17 cellular contexts compared by ENCODE assay signal in genomic region chr20:37907330-37907676, GRCh38. TPM values are rescaled to one million over a fixed set of nuclear protein-coding genes. Genes with fewer than 3 reads are reported as not detected.
DNase-seq lines count a peak whose midpoint lies in the region; ATAC-seq and TF ChIP-seq lines count a peak whose summit lies in the region.
"Had no signal": no experiment of that assay in that cellular context is flagged by ENCODE, and none has a peak within 500 bp of the region (broad histone marks: within the 10 kb centered on the region; RNA-seq: fewer than 3 reads in every experiment).

No MANE protein-coding gene starts in this region.

- no peaks in the 10 kb centered on the region; the same call in 2 of the 3 replicates for H3K9me3 Mint-ChIP-seq in GM23338
- peaks cover 0 to under 1% of the 10 kb centered on the region in 2 experiments; a peak in 1 of 5 replicates for H3K9me3 Mint-ChIP-seq in H9
- no peaks in the 10 kb centered on the region for H3K9me3 Mint-ChIP-seq in nephron
- H3K9me3 Mint-ChIP-seq: activated B cell treated with CpG ODN at 0.5 μM for 24 hours; stimulated activated effector memory CD8-positive, alpha-beta T cell treated with anti-CD3 and anti-CD28 coated beads, Interleukin-12 subunit alpha, Interleukin-12 subunit beta, amount 100 ng/mL, for 72 hours had no signal

- CTCF ChIA-PET in SK-N-SH (lab: Yijun Ruan, JAX) (interaction anchor here (0.7 to 3.9 kb wide), 5 partner anchors 80 to 343 kb away, joined by 4 to 33 read pairs (median 11); no protein-coding TSS in a partner anchor), OCI-LY7 (lab: Charles Lee; ENCODE audit: unreplicated experiment) (no interaction called here)

- H2BK12ac ChIP-seq in H9 (ENCODE audit: insufficient read length, low read depth, low read length): no peak overlapping the region

- H4K20me1 ChIP-seq in GM23338 (replicated peaks; ENCODE audit: insufficient read depth) (no peaks in the 10 kb centered on the region), H9 (ENCODE audit: control insufficient read depth, insufficient read depth, insufficient read length) (no peaks in the 10 kb centered on the region), SK-N-SH (ENCODE audit: insufficient read depth) (no peaks in the 10 kb centered on the region), OCI-LY7 (ENCODE audit: insufficient read depth, low read length) (no peaks in the 10 kb centered on the region)

- H3K36me3 ChIP-seq in GM23338 (ENCODE audit: insufficient read depth): no peaks in the 10 kb centered on the region
- H3K36me3 ChIP-seq in SK-N-SH (replicated peaks in 1 of 2; ENCODE audit: control insufficient read depth in 1 of 2, insufficient read depth in 2 of 2, low read length in 1 of 2): no peaks in the 10 kb centered on the region
- no peaks in the 10 kb centered on the region for H3K36me3 ChIP-seq in OCI-LY7 (ENCODE audit: insufficient read depth, low read length)
- no peaks in the 10 kb centered on the region for H3K36me3 ChIP-seq in SJCRH30
- H3K36me3 ChIP-seq: upper lobe of right lung had no signal

- no TSS peak for BruUV-seq in OCI-LY7 (replicated peaks; lab: Mats Ljungman, UMichigan)

- no peak overlapping the region for H3K4me3 Mint-ChIP-seq in GM23338
- H3K4me3 Mint-ChIP-seq in H9: peak overlapping the region in 1 of 2 experiments; percentile 62; a peak in 1 of 5 replicates
- peak overlapping the region; percentile 12 to 54 (median 13) for H3K4me3 Mint-ChIP-seq in nephron
- H3K4me3 Mint-ChIP-seq: activated B cell treated with CpG ODN at 0.5 μM for 24 hours; CD4-positive, CD25-positive, alpha-beta regulatory T cell; stimulated activated effector memory CD8-positive, alpha-beta T cell treated with anti-CD3 and anti-CD28 coated beads, Interleukin-12 subunit alpha, Interleukin-12 subunit beta, amount 100 ng/mL, for 72 hours had no signal

- H3K27me3 Mint-ChIP-seq in GM23338 (ENCODE audit: insufficient read depth, low read depth, poor library complexity) (peaks cover 24% of the 10 kb centered on the region), H9 (ENCODE audit: low read depth) (peaks cover 30% of the 10 kb centered on the region), nephron (ENCODE audit: low read depth) (peaks cover 51% of the 10 kb centered on the region)

- H3K79me1 ChIP-seq in H9 (ENCODE audit: insufficient read depth, low read depth, low read length, poor library complexity, severe bottlenecking): no peaks in the 10 kb centered on the region

- TF ChIP-seq EP300 in SK-N-SH (IDR thresholded peaks at IDR 0.05; ENCODE audit: borderline replicate concordance in 1 of 2, low read depth in 1 of 2, low read length in 1 of 2): no peak

- no peak overlapping the region for H3K56ac ChIP-seq in H9 (ENCODE audit: insufficient read length, low read depth, low read length)

- H3K9me2 ChIP-seq in GM23338 (ENCODE audit: insufficient read depth) (no peaks in the 10 kb centered on the region), SK-N-SH (no peaks in the 10 kb centered on the region), OCI-LY7 (ENCODE audit: insufficient read depth, low read length) (no peaks in the 10 kb centered on the region)

- H3K27ac ChIP-seq in GM23338 (ENCODE audit: low read depth) (no peak overlapping the region), H9 (ENCODE audit: insufficient read length, low read depth, low read length) (no peak overlapping the region), SK-N-SH (ENCODE audit: low read depth in 2 of 2, low read length in 1 of 2) (peak overlapping the region; percentile 1 to 52; a peak in 2 of 4 replicates), OCI-LY7 (ENCODE audit: low read depth, low read length, poor library complexity, severe bottlenecking) (no peak overlapping the region), SJCRH30 (no peak overlapping the region)
- H3K27ac ChIP-seq: upper lobe of right lung had no signal

- H3K4ac ChIP-seq in H9 (ENCODE audit: low read depth, low read length): no peak overlapping the region

- H2AFZ ChIP-seq in GM23338 (no peak overlapping the region), H9 (ENCODE audit: low read length) (no peak overlapping the region), SK-N-SH (ENCODE audit: low read depth) (no peak overlapping the region), OCI-LY7 (ENCODE audit: low read length) (no peak overlapping the region)

- TF ChIP-seq CTCF in GM23338 (conservative IDR thresholded peaks at IDR 0.05; ENCODE audit: low read depth in 2 of 2) (no peak), H9 (conservative IDR thresholded peaks at IDR 0.05) (no peak), SK-N-SH (IDR thresholded peaks at IDR 0.05) (no peak), nephron (IDR thresholded peaks at IDR 0.05; ENCODE audit: unreplicated experiment in 3 of 3) (no peak), lower leg skin (IDR thresholded peaks at IDR 0.05) (no peak), OCI-LY7 (conservative IDR thresholded peaks at IDR 0.05; ENCODE audit: low read length) (no peak)

- H3K79me2 ChIP-seq in GM23338 (replicated peaks; ENCODE audit: insufficient read depth) (no peaks in the 10 kb centered on the region), H9 (ENCODE audit: insufficient read depth, low read length) (no peaks in the 10 kb centered on the region), SK-N-SH (ENCODE audit: insufficient read depth) (no peaks in the 10 kb centered on the region), OCI-LY7 (ENCODE audit: insufficient read depth, low read depth, low read length) (no peaks in the 10 kb centered on the region)

- no peak overlapping the region for H2AK5ac ChIP-seq in H9 (ENCODE audit: insufficient read length, low read length)

- H3K27me3 ChIP-seq in GM23338 (ENCODE audit: insufficient read depth) (peaks cover 10% of the 10 kb centered on the region), H9 (ENCODE audit: insufficient read depth, low read length) (no peaks in the 10 kb centered on the region), SK-N-SH (ENCODE audit: insufficient read depth) (peaks cover 4% of the 10 kb centered on the region; the same call in 1 of the 2 replicates), SJCRH30 (peaks cover 4% of the 10 kb centered on the region; the same call in 1 of the 2 replicates)

- intact Hi-C loops in lower leg skin (cut with DNase I; ENCODE audit: low total_unique reads): no loop called here
- intact Hi-C loops in OCI-LY7 (cut with micrococcal nuclease; ENCODE audit: unreplicated experiment): no loop called here

- no peak overlapping the region for H2BK5ac ChIP-seq in H9 (ENCODE audit: insufficient read length, low read length)

- H3K9me3 ChIP-seq in H9 (ENCODE audit: control insufficient read depth, low read depth, low read length) (no peaks in the 10 kb centered on the region), SK-N-SH (no peaks in the 10 kb centered on the region), OCI-LY7 (ENCODE audit: low read length) (no peaks in the 10 kb centered on the region), SJCRH30 (replicated peaks) (no peaks in the 10 kb centered on the region)
- H3K9me3 ChIP-seq: upper lobe of right lung had no signal

- no peaks in the 10 kb centered on the region for H3F3A ChIP-seq in GM23338 (replicated peaks; ENCODE audit: low read depth)
- no peaks in the 10 kb centered on the region for H3F3A ChIP-seq in SK-N-SH (replicated peaks; ENCODE audit: insufficient read depth)

- H4K91ac ChIP-seq in H9 (ENCODE audit: insufficient read length, low read depth, low read length): no peak overlapping the region

- POLR2A ChIA-PET in SK-N-SH (lab: Yijun Ruan, JAX) (no interaction called here), OCI-LY7 (lab: Charles Lee) (no interaction called here)

- peaks cover 3% of the 10 kb centered on the region for H3K23me2 ChIP-seq in H9 (ENCODE audit: insufficient read length, low read depth, low read length, poor library complexity, severe bottlenecking)

- TF ChIP-seq POLR2A in lower leg skin (IDR thresholded peaks at IDR 0.05): no peak

- H3K18ac ChIP-seq in H9 (ENCODE audit: insufficient read length, low read depth, low read length): no peak overlapping the region

- H2BK120ac ChIP-seq in H9 (ENCODE audit: low read depth, low read length, poor library complexity, severe bottlenecking): no peak overlapping the region

- H3K9ac ChIP-seq in H9 (ENCODE audit: extremely low read depth, insufficient read length, low read length) (no peak overlapping the region), SK-N-SH (no peak overlapping the region)

- H3K4me2 ChIP-seq in GM23338 (peak overlapping the region; percentile 66), H9 (ENCODE audit: insufficient read depth, insufficient read length, low read length) (no peak overlapping the region), SK-N-SH (peak overlapping the region; percentile 56; the same call in 1 of the 2 replicates), OCI-LY7 (ENCODE audit: low read length) (no peak overlapping the region)

- ATAC-seq in GM23338: no peak
- ATAC-seq in GM21390 (IDR thresholded peaks at IDR 0.05; ENCODE audit: unreplicated experiment): no peak
- ATAC-seq: stimulated activated effector memory CD8-positive, alpha-beta T cell treated with anti-CD3 and anti-CD28 coated beads, Interleukin-12 subunit alpha, Interleukin-12 subunit beta, amount 100 ng/mL, for 72 hours; upper lobe of right lung had no signal

- no peak for TF ChIP-seq RAD21 in SK-N-SH (IDR thresholded peaks at IDR 0.05; ENCODE audit: low read length)

- H4K8ac ChIP-seq in H9 (replicated peaks; ENCODE audit: insufficient read length, low read depth, low read length): no peak overlapping the region

- no peak overlapping the region for H4K5ac ChIP-seq in H9 (ENCODE audit: insufficient read length, low read depth, low read length)

- no peak overlapping the region for H2BK20ac ChIP-seq in H9 (ENCODE audit: low read depth, low read length, poor library complexity, severe bottlenecking)

- no peak overlapping the region for H3K4me3 ChIP-seq in GM23338
- no peak overlapping the region for H3K4me3 ChIP-seq in SK-N-SH (ENCODE audit: low read depth in 2 of 2, low read length in 1 of 2)
- H3K4me3 ChIP-seq in lower leg skin (ENCODE audit: low read depth, poor library complexity, severe bottlenecking): no peak overlapping the region
- no peak overlapping the region for H3K4me3 ChIP-seq in OCI-LY7 (ENCODE audit: low read depth, low read length, poor library complexity, severe bottlenecking)
- H3K4me3 ChIP-seq in SJCRH30: no peak overlapping the region
- H3K4me3 ChIP-seq: upper lobe of right lung had no signal

- H3K4me1 Mint-ChIP-seq in GM23338: peaks cover 58% of the 10 kb centered on the region
- peaks cover 50 to 61% of the 10 kb centered on the region in 2 experiments for H3K4me1 Mint-ChIP-seq in H9
- peaks cover 65% of the 10 kb centered on the region for H3K4me1 Mint-ChIP-seq in nephron

- DNase-seq in GM23338 (ENCODE audit: low spot score) (no peak), H9 (no peak), SK-N-SH (no peak), lower leg skin (ENCODE audit: low spot score in 2 of 2) (no peak), OCI-LY7 (ENCODE audit: low spot score) (no peak), SJCRH30 (no peak)
- DNase-seq: activated B cell treated with CpG ODN at 0.5 μM for 24 hours; activated naive CD4-positive, alpha-beta T cell treated with anti-CD3 and anti-CD28 coated beads, Interleukin-2, amount 50 U/mL, for 16 hours; CD4-positive, CD25-positive, alpha-beta regulatory T cell; KG1; NCI-H1694 treated with DMSO at 0.1 percent for 48 hours; NCI-H510A; stimulated activated CD4-positive, alpha-beta T cell treated with anti-CD3 and anti-CD28 coated beads, Interleukin-2, amount 100 ng/mL, for 48 hours; upper lobe of right lung had no signal

- H3T11ph ChIP-seq in H9 (ENCODE audit: low read length): no peak overlapping the region

- no peaks in the 10 kb centered on the region for H3K36me3 Mint-ChIP-seq in GM23338 (ENCODE audit: low read depth)
- no peaks in the 10 kb centered on the region; a peak in 1 of 7 replicates for H3K36me3 Mint-ChIP-seq in H9 (ENCODE audit: insufficient read depth in 1 of 3, low read depth in 3 of 3)
- H3K36me3 Mint-ChIP-seq in nephron (ENCODE audit: low read depth): no peaks in the 10 kb centered on the region
- H3K36me3 Mint-ChIP-seq: CD4-positive, CD25-positive, alpha-beta regulatory T cell; stimulated activated effector memory CD8-positive, alpha-beta T cell treated with anti-CD3 and anti-CD28 coated beads, Interleukin-12 subunit alpha, Interleukin-12 subunit beta, amount 100 ng/mL, for 72 hours had no signal

- H3K27ac Mint-ChIP-seq in GM23338 (no peak overlapping the region), H9 (peak overlapping the region; percentile 34 to 37 (median 34); a peak in 4 of 7 replicates), nephron (peak overlapping the region in 2 of 3 experiments; percentile 61 to 66)
- H3K27ac Mint-ChIP-seq: activated B cell treated with CpG ODN at 0.5 μM for 24 hours; CD4-positive, CD25-positive, alpha-beta regulatory T cell; stimulated activated effector memory CD8-positive, alpha-beta T cell treated with anti-CD3 and anti-CD28 coated beads, Interleukin-12 subunit alpha, Interleukin-12 subunit beta, amount 100 ng/mL, for 72 hours had no signal

- no peak overlapping the region for H3K14ac ChIP-seq in H9 (ENCODE audit: insufficient read depth, low read length)

- peaks cover 19% of the 10 kb centered on the region for H3K4me1 ChIP-seq in GM23338 (ENCODE audit: insufficient read depth)
- H3K4me1 ChIP-seq in H9 (ENCODE audit: insufficient read depth, low read length): peaks cover 8% of the 10 kb centered on the region; the same call in 1 of the 2 replicates
- H3K4me1 ChIP-seq in SK-N-SH (ENCODE audit: control insufficient read depth in 1 of 2, insufficient read depth in 2 of 2, low read depth in 1 of 2, low read length in 1 of 2): peaks cover 14 to 43% of the 10 kb centered on the region in 2 experiments; a peak in 2 of 4 replicates
- no peaks in the 10 kb centered on the region for H3K4me1 ChIP-seq in OCI-LY7 (ENCODE audit: insufficient read depth, low read length, poor library complexity, severe bottlenecking)
- H3K4me1 ChIP-seq in SJCRH30: peaks cover 17% of the 10 kb centered on the region

- no peak overlapping the region for H2BK15ac ChIP-seq in H9 (ENCODE audit: low read depth, low read length)

- no CpG with 5 or more reads among the region's 3 CpGs for WGBS in H9 (ENCODE audit: extremely low coverage, insufficient read length, low lambda C conversion rate)
- 55% methylated on average over 3 of the region's 3 CpGs for WGBS in SK-N-SH (ENCODE audit: low lambda C conversion rate)
- 48 to 84% methylated on average over 3 of the region's 3 CpGs for WGBS in lower leg skin, 2 donors

- no peak overlapping the region for H3K23ac ChIP-seq in H9 (ENCODE audit: insufficient read length, low read depth, low read length)

RNA-seq across cellular contexts. Expression of gene VSTM2L, which starts 4.4 kb away (rescaled TPM):
- total RNA-seq in GM23338 (2014; rRNA removed; shearing (Covaris generic)): 0.43 and 1.9 TPM in 2 replicates
- polyA plus RNA-seq in GM23338 (2016; fragmentation: Nextera tagmentation; extraction: Ambion mirVana): 0.54 and 0.60 TPM in 2 replicates
- total RNA-seq in H9 (2021): 2.1 and 2.2 TPM in 2 replicates
- polyA plus RNA-seq in SK-N-SH (2012; rRNA removed): 4.8 and 5.1 TPM in 2 replicates
- polyA plus RNA-seq in SK-N-SH (2012; cell fraction: cytosol; rRNA removed): 3.4 and 5.6 TPM in 2 replicates
- 3.8 and 5.2 TPM in 2 replicates for polyA plus RNA-seq in SK-N-SH (2012; cell fraction: nucleus; rRNA removed)
- 10 to 100 TPM in 1 of 4 donors, 1 to 10 TPM in 2, under 1 TPM in 1; 0.64 to 15.9 (median 3.9) TPM for total RNA-seq in lower leg skin
- not detected in 2 replicates for total RNA-seq in OCI-LY7 (2014; rRNA removed; shearing (Covaris generic))
- 0.17 TPM in 1 of 2 replicates, not detected in the other for total RNA-seq in OCI-LY7 (2022)
- total RNA-seq in SJCRH30 (2014; rRNA removed; shearing (Covaris generic)): 0.18 and 0.22 TPM in 2 replicates
- total RNA-seq: activated B cell treated with CpG ODN at 0.5 μM for 24 hours; CD4-positive, CD25-positive, alpha-beta regulatory T cell had no signal
- polyA plus RNA-seq: CD4-positive, CD25-positive, alpha-beta regulatory T cell had no signal

Comparison
In these comparisons a context has a peak if more than half of its experiments do, and no peak if none do; other contexts are left out.
1. H3K27ac ChIP-seq: peak in SK-N-SH (2 of 2); none in GM23338 (single experiment), H9 (single experiment), OCI-LY7 (single experiment) and SJCRH30 (single experiment).
2. H3K4me2 ChIP-seq: peak in GM23338 (single experiment) and SK-N-SH (single experiment); none in H9 (single experiment) and OCI-LY7 (single experiment).